Comparison of ENCODE assay signal across 3 cellular contexts in genomic region chr11:80669620-80670019, GRCh38.
"Had no signal": no experiment of that assay in that cellular context is flagged by ENCODE, and none has a peak within 500 bp of the region (broad histone marks: within the 10 kb centered on the region; RNA-seq: fewer than 3 reads in every experiment).

No MANE protein-coding gene starts in this region.

- DNase-seq: GDM1, GF-D8 had no signal

- H3K4me3 ChIP-seq: GM12878 had no signal

- ATAC-seq: GM12878 had no signal
